16 cellular contexts compared by ENCODE assay signal in the genomic region with DNA sequence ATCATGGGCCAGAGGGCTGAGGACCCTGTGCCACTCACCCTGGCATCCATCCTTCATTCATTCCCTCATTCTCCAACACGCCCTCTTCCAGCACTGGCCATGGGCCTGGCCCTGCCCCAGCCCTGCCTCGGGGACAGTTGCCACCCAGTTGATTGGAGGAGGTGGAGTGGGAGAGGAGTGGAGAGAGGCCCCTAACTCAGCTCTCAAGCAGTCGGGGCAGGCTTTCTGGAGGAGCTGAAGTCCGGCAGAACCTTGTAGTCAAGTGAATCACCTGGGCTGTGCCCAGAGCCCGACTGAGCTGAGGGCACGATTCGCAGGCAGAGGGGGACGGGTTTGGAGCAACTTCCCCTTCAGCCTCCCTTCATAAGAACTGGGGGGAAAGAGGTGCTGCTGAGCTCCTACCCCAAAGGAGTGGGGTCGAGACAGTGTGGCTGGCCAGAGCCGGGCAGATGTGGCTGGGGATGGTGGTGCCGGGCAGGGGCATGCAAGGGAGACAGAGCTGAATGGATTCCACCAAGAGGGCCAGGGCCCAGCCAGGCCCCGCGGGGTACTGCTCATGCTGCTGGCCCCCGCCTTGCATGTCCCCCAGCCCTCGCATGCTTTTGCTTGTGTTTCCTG. TPM values are rescaled to one million over a fixed set of nuclear protein-coding genes. Genes with fewer than 3 reads are reported as not detected.
DNase-seq lines count a peak whose midpoint lies in the region; ATAC-seq and TF ChIP-seq lines count a peak whose summit lies in the region.
"Had no signal": no experiment of that assay in that cellular context is flagged by ENCODE, and none has a peak within 500 bp of the region (broad histone marks: within the 10 kb centered on the region; RNA-seq: fewer than 3 reads in every experiment).

No MANE protein-coding gene starts in this region.

- no peak overlapping the region for H3K4me3 Mint-ChIP-seq in WTC11
- H3K4me3 Mint-ChIP-seq: CD8-positive, alpha-beta memory T cell; IgD-negative memory B cell had no signal

- H3K4me1 ChIP-seq in BLaER1 treated with 17β-estradiol and CSF1 and Interleukin-3, amounts not matched to agents 10 nM and 100 nM: peaks cover 0 to 17% (median 14%) of the 10 kb centered on the region in 10 experiments; a peak in 17 of 20 replicates
- H3K4me1 ChIP-seq in subcutaneous abdominal adipose tissue (ENCODE audit: control insufficient read depth in 5 of 5, insufficient read depth in 5 of 5, low read length in 5 of 5): no peaks in the 10 kb centered on the region

- H3K27ac ChIP-seq in BLaER1 treated with 17β-estradiol and CSF1 and Interleukin-3, amounts not matched to agents 10 nM and 100 nM: no peak overlapping the region; a peak in 1 of 22 replicates
- H3K27ac ChIP-seq in subcutaneous abdominal adipose tissue (ENCODE audit: low read depth, low read length): peak overlapping the region; percentile 15
- H3K27ac ChIP-seq: PC-9 had no signal

- H3K27ac Mint-ChIP-seq in WTC11: no peak overlapping the region
- H3K27ac Mint-ChIP-seq: CD8-positive, alpha-beta memory T cell had no signal

- H3K4me3 ChIP-seq in BLaER1 treated with 17β-estradiol and CSF1 and Interleukin-3, amounts not matched to agents 10 nM and 100 nM: no peak overlapping the region
- no peak overlapping the region for H3K4me3 ChIP-seq in subcutaneous abdominal adipose tissue (ENCODE audit: low read depth in 1 of 5, low read length in 5 of 5)
- H3K4me3 ChIP-seq: PC-9 had no signal

- no peaks in the 10 kb centered on the region for H3K9me3 Mint-ChIP-seq in WTC11
- H3K9me3 Mint-ChIP-seq: IgD-negative memory B cell had no signal

- TF ChIP-seq CTCF in WTC11 (IDR thresholded peaks at IDR 0.05): no peak

- CTCF ChIA-PET in WTC11 (lab: Charles Lee): interaction anchor here (0.8 to 2.0 kb wide), 3 partner anchors 17 to 115 kb away, joined by 3 to 6 read pairs (median 5); no protein-coding TSS in a partner anchor

- DNase-seq in WTC11 (ENCODE audit: low spot score): no peak
- DNase-seq in islet precursor cell: peak; percentile 51
- DNase-seq in NCI-H128 (lab: John Stamatoyannopoulos, UW; ENCODE audit: unreplicated experiment): no peak
- no peak for DNase-seq in CD1c-positive myeloid dendritic cell (ENCODE audit: extremely low spot score)
- DNase-seq: CD8-positive, alpha-beta memory T cell; DMS79; NCI-H1436; NCI-H2029 treated with DMSO at 0.1 percent for 48 hours; NCI-H2171 treated with DMSO at 0.1 percent for 48 hours; NCI-H748 treated with DMSO at 0.1 percent for 48 hours; PC-9; SK-N-SH had no signal

- ATAC-seq in WTC11: peak; percentile 39
- ATAC-seq in GM19455 (IDR thresholded peaks at IDR 0.05; ENCODE audit: unreplicated experiment): no peak

- H3K9ac ChIP-seq in BLaER1 treated with 17β-estradiol and CSF1 and Interleukin-3, amounts not matched to agents 10 nM and 100 nM: no peak overlapping the region
- no peak overlapping the region for H3K9ac ChIP-seq in subcutaneous abdominal adipose tissue (ENCODE audit: low read length in 5 of 5)
- H3K9ac ChIP-seq: SK-N-SH had no signal

- no peaks in the 10 kb centered on the region for H3K36me3 ChIP-seq in BLaER1 treated with 17β-estradiol and CSF1 and Interleukin-3, amounts not matched to agents 10 nM and 100 nM
- H3K36me3 ChIP-seq in subcutaneous abdominal adipose tissue (ENCODE audit: control insufficient read depth in 5 of 5, insufficient read depth in 5 of 5, low read length in 5 of 5): peaks cover 0 to 2% (median 0%) of the 10 kb centered on the region in 5 donors

- H3K4me2 ChIP-seq in BLaER1 treated with 17β-estradiol and CSF1 and Interleukin-3, amounts not matched to agents 10 nM and 100 nM: peak overlapping the region in 6 of 11 experiments; percentile 33 to 64 (median 52); a peak in 9 of 22 replicates
- H3K4me2 ChIP-seq: PC-9, SK-N-SH had no signal

- H3K27me3 ChIP-seq in BLaER1 treated with 17β-estradiol and CSF1 and Interleukin-3, amounts not matched to agents 10 nM and 100 nM: no peaks in the 10 kb centered on the region
- H3K27me3 ChIP-seq in subcutaneous abdominal adipose tissue (ENCODE audit: control insufficient read depth in 5 of 5, insufficient read depth in 4 of 5, low read length in 5 of 5): peaks cover 0 to 8% (median 4%) of the 10 kb centered on the region in 5 donors

- POLR2A ChIA-PET in WTC11 (lab: Charles Lee): interaction anchor here (0.9 to 2.0 kb wide), 2 partner anchors 14 to 17 kb away, joined by 3 to 7 read pairs; no protein-coding TSS in a partner anchor

- H3K9me3 ChIP-seq in BLaER1 treated with 17β-estradiol and CSF1 and Interleukin-3, amounts not matched to agents 10 nM and 100 nM (replicated peaks in 1 of 11): no peaks in the 10 kb centered on the region
- no peaks in the 10 kb centered on the region for H3K9me3 ChIP-seq in subcutaneous abdominal adipose tissue (ENCODE audit: control insufficient read depth in 5 of 5, low read length in 5 of 5)
- H3K9me3 ChIP-seq: SK-N-SH had no signal

- H3K36me3 Mint-ChIP-seq in WTC11: peaks cover 7% of the 10 kb centered on the region; the same call in 1 of the 2 replicates
- H3K36me3 Mint-ChIP-seq: IgD-negative memory B cell had no signal

- H3K4me1 Mint-ChIP-seq in WTC11: 0 out of 2 replicates have a peak, but pooled peaks cover 4% of the 10 kb centered on the region
- H3K4me1 Mint-ChIP-seq: CD8-positive, alpha-beta memory T cell; IgD-negative memory B cell had no signal

- H4K20me1 ChIP-seq in BLaER1 treated with 17β-estradiol and CSF1 and Interleukin-3, amounts not matched to agents 10 nM and 100 nM: no peaks in the 10 kb centered on the region

- peaks cover 4% of the 10 kb centered on the region for H3K27me3 Mint-ChIP-seq in WTC11 (ENCODE audit: low read depth)

TF ChIP-seq in WTC11, 78 proteins besides CTCF, POLR2A, EP300 and RAD21 (continues in another document):
- TF ChIP-seq ARID4B (CRISPR knock-in tag; IDR thresholded peaks at IDR 0.05; ENCODE audit: borderline replicate concordance) (no peak), NR3C1 (CRISPR knock-in tag; conservative IDR thresholded peaks at IDR 0.05; ENCODE audit: low read depth) (no peak), CBFB (CRISPR knock-in tag; IDR thresholded peaks at IDR 0.05; ENCODE audit: low read depth) (no peak), ETV6 (CRISPR knock-in tag; IDR thresholded peaks at IDR 0.05) (no peak), ZNF671 (CRISPR knock-in tag; IDR thresholded peaks at IDR 0.05) (no peak), MAX (CRISPR knock-in tag; IDR thresholded peaks at IDR 0.05) (no peak), HMGA2 (CRISPR knock-in tag; IDR thresholded peaks at IDR 0.05) (no peak), NFE2L1 (CRISPR knock-in tag; IDR thresholded peaks at IDR 0.05) (no peak)
- TF ChIP-seq, protein P1, sequence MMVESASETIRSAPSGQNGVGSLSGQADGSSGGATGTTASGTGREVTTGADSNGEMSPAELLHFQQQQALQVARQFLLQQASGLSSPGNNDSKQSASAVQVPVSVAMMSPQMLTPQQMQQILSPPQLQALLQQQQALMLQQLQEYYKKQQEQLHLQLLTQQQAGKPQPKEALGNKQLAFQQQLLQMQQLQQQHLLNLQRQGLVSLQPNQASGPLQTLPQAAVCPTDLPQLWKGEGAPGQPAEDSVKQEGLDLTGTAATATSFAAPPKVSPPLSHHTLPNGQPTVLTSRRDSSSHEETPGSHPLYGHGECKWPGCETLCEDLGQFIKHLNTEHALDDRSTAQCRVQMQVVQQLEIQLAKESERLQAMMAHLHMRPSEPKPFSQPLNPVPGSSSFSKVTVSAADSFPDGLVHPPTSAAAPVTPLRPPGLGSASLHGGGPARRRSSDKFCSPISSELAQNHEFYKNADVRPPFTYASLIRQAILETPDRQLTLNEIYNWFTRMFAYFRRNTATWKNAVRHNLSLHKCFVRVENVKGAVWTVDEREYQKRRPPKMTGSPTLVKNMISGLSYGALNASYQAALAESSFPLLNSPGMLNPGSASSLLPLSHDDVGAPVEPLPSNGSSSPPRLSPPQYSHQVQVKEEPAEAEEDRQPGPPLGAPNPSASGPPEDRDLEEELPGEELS (CRISPR knock-in tag; IDR thresholded peaks at IDR 0.05): no peak

RNA-seq across cellular contexts. Expression of gene DNM1, which starts 29.7 kb away (rescaled TPM):
- total RNA-seq in WTC11 (2021): 79.0 to 105 TPM (median 92.4 TPM) in 3 replicates

RNA-seq across cellular contexts. Expression of gene CIZ1, which starts 41.5 kb away (rescaled TPM):
- total RNA-seq in WTC11 (2021): 86.1 to 90.6 TPM (median 90.2 TPM) in 3 replicates

RNA-seq across cellular contexts. Expression of gene GOLGA2, which starts 42.9 kb away (rescaled TPM):
- 54.7 to 66.3 TPM (median 58.8 TPM) in 3 replicates for total RNA-seq in WTC11 (2021)

RNA-seq across cellular contexts. Expression of gene SWI5, which starts 43.2 kb away (rescaled TPM):
- 26.2 to 32.0 TPM (median 31.7 TPM) in 3 replicates for total RNA-seq in WTC11 (2021)
